ENCODE assay signal across 24 cellular contexts in the genomic region with DNA sequence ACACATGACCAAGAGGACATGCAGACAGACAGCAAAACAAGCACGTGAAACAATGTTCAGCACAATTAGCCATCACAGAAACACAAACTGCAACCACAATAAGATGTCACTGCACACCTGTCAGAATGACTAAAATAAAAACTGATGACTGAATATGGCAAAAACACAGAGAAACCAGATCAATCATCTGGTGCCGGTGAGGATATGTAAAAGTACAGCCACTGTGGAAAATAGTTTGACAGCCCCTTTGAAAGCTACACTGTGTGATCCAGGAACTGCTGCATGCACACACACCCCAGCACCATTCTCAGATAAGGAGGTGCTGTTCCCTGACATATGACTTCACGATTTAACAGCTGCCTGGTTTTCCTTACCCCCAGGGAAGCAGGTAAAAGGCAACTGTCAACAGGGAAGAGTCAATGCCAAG.
DNase-seq lines count a peak whose midpoint lies in the region; ATAC-seq, FAIRE-seq and TF ChIP-seq lines count a peak whose summit lies in the region.
"Had no signal": no experiment of that assay in that cellular context is flagged by ENCODE, and none has a peak within 500 bp of the region (broad histone marks: within the 10 kb centered on the region; RNA-seq: fewer than 3 reads in every experiment).

No MANE protein-coding gene starts in this region.

- H3K27ac Mint-ChIP-seq in effector memory CD8-positive, alpha-beta T cell: no peak overlapping the region
- H3K27ac Mint-ChIP-seq: CD14-positive monocyte; IgD-negative memory B cell; nephron progenitor cell; progenitor cell of endocrine pancreas; stimulated activated naive B cell treated with anti-CD40 and anti-IgM and Interleukin-4, amounts not matched to agents 10 μg/mL and 1 μg/mL and 100 μg/mL, for 72 hours had no signal

- H3K27ac ChIP-seq in endothelial cell of umbilical vein (ENCODE audit: insufficient read depth, low read depth, low read length): no peak overlapping the region
- H3K27ac ChIP-seq: tibial nerve had no signal

- no peaks in the 10 kb centered on the region for H3K9me1 ChIP-seq in endothelial cell of umbilical vein (replicated peaks; ENCODE audit: control insufficient read depth, extremely low read depth, insufficient read depth, low read length)

- H3K36me3 Mint-ChIP-seq in effector memory CD8-positive, alpha-beta T cell (ENCODE audit: insufficient read depth): no peaks in the 10 kb centered on the region
- H3K36me3 Mint-ChIP-seq: CD14-positive monocyte, IgD-negative memory B cell had no signal

- H3K9me3 ChIP-seq in endothelial cell of umbilical vein (replicated peaks; ENCODE audit: control insufficient read depth, insufficient read depth, low read length): no peaks in the 10 kb centered on the region
- H3K9me3 ChIP-seq: tibial nerve had no signal

- no peaks in the 10 kb centered on the region for H3K79me2 ChIP-seq in endothelial cell of umbilical vein (ENCODE audit: control insufficient read depth, insufficient read depth, low read length)

- BruUV-seq in endothelial cell of umbilical vein (replicated peaks; lab: Mats Ljungman, UMichigan): no TSS peak

- DNase-seq in G401 (ENCODE audit: low spot score) (peak; percentile 81), endothelial cell of umbilical vein (ENCODE audit: low read depth, low spot score) (no peak), mesenteric fat pad (ENCODE audit: low spot score) (no peak)
- DNase-seq in effector memory CD8-positive, alpha-beta T cell: no peak
- no peak for DNase-seq in NK-92 treated with Interleukin-12 subunit alpha and Interleukin-12 subunit beta, amount 100 ng/mL, for 24 hours (lab: John Stamatoyannopoulos, UW)
- DNase-seq: activated CD4-positive, alpha-beta T cell treated with anti-CD3 and anti-CD28 coated beads for 1 hour; activated CD8-positive, alpha-beta memory T cell treated with anti-CD3 and anti-CD28 coated beads, Interleukin-2, amount 50 U/mL, for 4 hours; activated effector memory CD4-positive, alpha-beta T cell treated with Interleukin-2 at 50 U/mL for 16 hours; caudate nucleus; left colon; midbrain; NCI-H146; NCI-H69; nephron progenitor cell; stimulated activated naive B cell treated with anti-CD40 and anti-IgM and Interleukin-4, amounts not matched to agents 10 μg/mL and 1 μg/mL and 100 μg/mL, for 72 hours had no signal

- H3K4me3 ChIP-seq in endothelial cell of umbilical vein (replicated peaks in 1 of 3; ENCODE audit: insufficient read depth in 1 of 3, low read depth in 1 of 3, low read length in 3 of 3): no peak overlapping the region
- H3K4me3 ChIP-seq: tibial nerve had no signal

- dilution Hi-C loops in endothelial cell of umbilical vein (cut with MboI; ENCODE audit: extremely low pct_ligation_motif_present, low sequenced_read_pairs): no loop called here

- H2AFZ ChIP-seq in endothelial cell of umbilical vein (ENCODE audit: low read depth, low read length): no peak overlapping the region

- ATAC-seq in GM19455 (IDR thresholded peaks at IDR 0.05; ENCODE audit: unreplicated experiment): peak; percentile 61
- ATAC-seq in HG03139 (IDR thresholded peaks at IDR 0.05; ENCODE audit: unreplicated experiment): peak; percentile 58
- no peak for ATAC-seq in HG02870 (IDR thresholded peaks at IDR 0.05; ENCODE audit: unreplicated experiment)
- ATAC-seq in effector memory CD8-positive, alpha-beta T cell (replicated peaks): no peak
- ATAC-seq: esophagus mucosa, left colon had no signal

- POLR2A ChIA-PET in endothelial cell of umbilical vein (lab: Charles Lee): no interaction called here

- no peak for TF ChIP-seq CTCF in endothelial cell of umbilical vein (IDR thresholded peaks at IDR 0.05; ENCODE audit: extremely low read depth in 1 of 2, insufficient read depth in 1 of 2, low read depth in 1 of 2, low read length in 2 of 2)

- H3K27me3 ChIP-seq in endothelial cell of umbilical vein (ENCODE audit: control insufficient read depth in 2 of 2, insufficient read depth in 2 of 2, low read length in 2 of 2): no peaks in the 10 kb centered on the region
- H3K27me3 ChIP-seq: tibial nerve had no signal

- no peak overlapping the region for H3K9ac ChIP-seq in endothelial cell of umbilical vein (replicated peaks; ENCODE audit: extremely low read depth, insufficient read depth, low read length)

- H3K4me3 Mint-ChIP-seq in effector memory CD8-positive, alpha-beta T cell: no peak overlapping the region
- H3K4me3 Mint-ChIP-seq: CD14-positive monocyte; IgD-negative memory B cell; nephron progenitor cell; stimulated activated naive B cell treated with anti-CD40 and anti-IgM and Interleukin-4, amounts not matched to agents 10 μg/mL and 1 μg/mL and 100 μg/mL, for 72 hours had no signal

- H3K4me1 ChIP-seq in endothelial cell of umbilical vein (ENCODE audit: control insufficient read depth, extremely low read depth, insufficient read depth, low read length): no peaks in the 10 kb centered on the region
- H3K4me1 ChIP-seq: tibial nerve had no signal

- peaks cover 0 to 2% of the 10 kb centered on the region in 2 donors for H3K9me3 Mint-ChIP-seq in effector memory CD8-positive, alpha-beta T cell
- H3K9me3 Mint-ChIP-seq: IgD-negative memory B cell; nephron progenitor cell; stimulated activated naive B cell treated with anti-CD40 and anti-IgM and Interleukin-4, amounts not matched to agents 10 μg/mL and 1 μg/mL and 100 μg/mL, for 72 hours had no signal

- peaks cover 0 to 4% of the 10 kb centered on the region in 2 donors for H3K4me1 Mint-ChIP-seq in effector memory CD8-positive, alpha-beta T cell (ENCODE audit: low read depth in 2 of 2)
- H3K4me1 Mint-ChIP-seq: CD14-positive monocyte, IgD-negative memory B cell, nephron progenitor cell had no signal

- in situ Hi-C loops in G401 (cut with HindIII; ENCODE audit: low sequenced_read_pairs): no loop called here

- intact Hi-C loops in endothelial cell of umbilical vein (cut with micrococcal nuclease): loop anchor here (10.0 kb wide), 1 partner anchor 63 kb away; no protein-coding TSS in a partner anchor

- H3K27me3 Mint-ChIP-seq in effector memory CD8-positive, alpha-beta T cell: no peaks in the 10 kb centered on the region
- H3K27me3 Mint-ChIP-seq: IgD-negative memory B cell; progenitor cell of endocrine pancreas; stimulated activated naive B cell treated with anti-CD40 and anti-IgM and Interleukin-4, amounts not matched to agents 10 μg/mL and 1 μg/mL and 100 μg/mL, for 72 hours had no signal

- FAIRE-seq in endothelial cell of umbilical vein (lab: Jason Lieb, UNC): peak; percentile 44
- FAIRE-seq: frontal cortex had no signal

- no peaks in the 10 kb centered on the region for H3K36me3 ChIP-seq in endothelial cell of umbilical vein (ENCODE audit: control insufficient read depth in 2 of 2, extremely low read depth in 1 of 2, insufficient read depth in 2 of 2, low read length in 2 of 2)
- H3K36me3 ChIP-seq: tibial nerve had no signal

- H4K20me1 ChIP-seq in endothelial cell of umbilical vein (replicated peaks; ENCODE audit: control insufficient read depth, extremely low read depth, insufficient read depth, low read length): no peaks in the 10 kb centered on the region

- CTCF ChIA-PET in endothelial cell of umbilical vein (lab: Charles Lee): no interaction called here

- no peak overlapping the region for H3K4me2 ChIP-seq in endothelial cell of umbilical vein (ENCODE audit: insufficient read depth, low read length)

- no peak for TF ChIP-seq POLR2A in endothelial cell of umbilical vein (IDR thresholded peaks at IDR 0.05; ENCODE audit: low read depth, low read length)

TF ChIP-seq in endothelial cell of umbilical vein, 7 proteins besides CTCF, POLR2A, EP300 and RAD21:
- no peak for TF ChIP-seq MYC (IDR thresholded peaks at IDR 0.05; ENCODE audit: low read depth, low read length)

Comparison
In these comparisons a context has a peak if more than half of its experiments do, and no peak if none do; other contexts are left out.
1. ATAC-seq: peak in GM19455 (single experiment) and HG03139 (single experiment); none in HG02870 (single experiment) and effector memory CD8-positive, alpha-beta T cell (single experiment).